ENCODE assay signal across 24 cellular contexts in genomic region chr9:125532812-125533594, GRCh38.
"Had no signal": no experiment of that assay in that cellular context is flagged by ENCODE, and none has a peak within 500 bp of the region (broad histone marks: within the 10 kb centered on the region; RNA-seq: fewer than 3 reads in every experiment).

No MANE protein-coding gene starts in this region.

- H3K27ac Mint-ChIP-seq: activated naive CD8-positive, alpha-beta T cell; activated T-cell treated with anti-CD3 and anti-CD28 coated beads, Interleukin-2, amount 50 U/mL, for 24 hours; activated T-helper 17 cell treated with anti-CD3 and anti-CD28 coated beads, Interleukin-2, amount 50 U/mL, for 72 hours; T-helper 2 cell treated with Interferon-gamma antibody and Interleukin-4, amounts not matched to agents 5 μg/mL and 100 μg/mL, for 36 hours; type B pancreatic cell had no signal

- H3K27me3 ChIP-seq: adrenal gland, ascending aorta, brain microvascular endothelial cell, foreskin keratinocyte, left lung, right atrium auricular region, testis, vagina had no signal

- H3K9me3 ChIP-seq: adrenal gland, ascending aorta, left lung, prostate gland, right atrium auricular region, testis, vagina had no signal

- FAIRE-seq: keratinocyte had no signal

- ATAC-seq: activated T-helper 17 cell treated with anti-CD3 and anti-CD28 coated beads, Interleukin-2, amount 50 U/mL, for 72 hours; foreskin keratinocyte; left lung; natural killer cell had no signal

- H3K9me3 Mint-ChIP-seq: activated T-cell treated with anti-CD3 and anti-CD28 coated beads, Interleukin-2, amount 50 U/mL, for 24 hours; activated T-helper 17 cell treated with anti-CD3 and anti-CD28 coated beads, Interleukin-2, amount 50 U/mL, for 72 hours; natural killer cell; T-helper 2 cell treated with Interferon-gamma antibody and Interleukin-4, amounts not matched to agents 5 μg/mL and 100 μg/mL, for 36 hours had no signal

- H3K27me3 Mint-ChIP-seq: activated naive CD8-positive, alpha-beta T cell; activated T-cell treated with anti-CD3 and anti-CD28 coated beads, Interleukin-2, amount 50 U/mL, for 24 hours; activated T-helper 17 cell treated with anti-CD3 and anti-CD28 coated beads, Interleukin-2, amount 50 U/mL, for 72 hours; type B pancreatic cell had no signal

- H3K27ac ChIP-seq: adrenal gland, ascending aorta, brain microvascular endothelial cell, foreskin keratinocyte, left lung, prostate gland, right atrium auricular region, testis, vagina had no signal

- H3K4me3 ChIP-seq: adrenal gland, ascending aorta, left lung, prostate gland, right atrium auricular region, testis, vagina had no signal

- H3K4me3 Mint-ChIP-seq: activated naive CD8-positive, alpha-beta T cell; activated T-cell treated with anti-CD3 and anti-CD28 coated beads, Interleukin-2, amount 50 U/mL, for 24 hours; activated T-helper 17 cell treated with anti-CD3 and anti-CD28 coated beads, Interleukin-2, amount 50 U/mL, for 72 hours; natural killer cell; T-helper 2 cell treated with Interferon-gamma antibody and Interleukin-4, amounts not matched to agents 5 μg/mL and 100 μg/mL, for 36 hours; type B pancreatic cell had no signal

- H3K36me3 ChIP-seq: adrenal gland, ascending aorta, brain microvascular endothelial cell, left lung, prostate gland, right atrium auricular region, vagina had no signal

- DNase-seq: activated naive CD4-positive, alpha-beta T cell; activated T-cell treated with anti-CD3 and anti-CD28 coated beads, Interleukin-2, amount 50 U/mL, for 24 hours; adrenal gland; brain microvascular endothelial cell; caudate nucleus; dermis blood vessel endothelial cell; effector CD8-positive, alpha-beta T cell; erythroblast; foreskin keratinocyte; left lung; mammary epithelial cell; midbrain; natural killer cell; stimulated activated CD4-positive, alpha-beta T cell treated with anti-CD3 and anti-CD28 coated beads, Interleukin-1b, Interleukin-23, amount 100 ng/mL, for 48 hours; testis had no signal
